21 cellular contexts compared by ENCODE assay signal in the genomic region with DNA sequence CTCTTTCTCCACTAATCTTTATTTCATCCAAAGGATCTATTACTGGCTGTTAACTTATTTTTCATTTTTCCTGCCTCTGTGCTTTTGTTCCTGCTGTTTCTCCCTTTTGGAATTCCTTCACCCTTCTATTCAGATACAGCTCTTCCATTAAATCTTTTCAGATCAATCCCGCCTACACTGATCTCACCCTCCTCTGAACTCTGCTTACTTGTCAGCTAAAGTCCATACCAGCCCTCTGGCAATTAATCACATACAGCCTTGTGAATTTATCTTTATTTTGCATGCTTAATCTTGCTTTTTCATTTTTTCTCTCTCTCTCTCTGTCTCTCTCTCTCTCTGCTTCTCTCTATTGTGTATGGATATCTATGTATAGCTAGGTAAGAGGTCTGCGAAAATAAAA.
"Had no signal": no experiment of that assay in that cellular context is flagged by ENCODE, and none has a peak within 500 bp of the region (broad histone marks: within the 10 kb centered on the region; RNA-seq: fewer than 3 reads in every experiment).

No MANE protein-coding gene starts in this region.

- H3K9me3 Mint-ChIP-seq: dendritic cell treated with granulocyte-macrophage colony-stimulating factor and Interleukin-4, amounts not matched to agents 40 ng/mL and 50 ng/mL, for 4 days; effector memory CD8-positive, alpha-beta T cell; immature natural killer cell; naive B cell; nephron progenitor cell had no signal

- H3K27me3 ChIP-seq: esophagus squamous epithelium, gastroesophageal sphincter, sigmoid colon, tibial artery, upper lobe of right lung, vagina had no signal

- FAIRE-seq: colon, keratinocyte had no signal

- H3K4me3 ChIP-seq: esophagus squamous epithelium, gastroesophageal sphincter, left ventricle myocardium inferior, lung, sigmoid colon, skin epidermis, tibial artery, upper lobe of right lung, vagina had no signal

- ATAC-seq: effector memory CD8-positive, alpha-beta T cell; gastroesophageal sphincter; stimulated activated naive CD8-positive, alpha-beta T cell treated with anti-CD3 and anti-CD28 coated beads, Interleukin-15, Interleukin-2, amounts not matched to agents 100 U/mL and 50 U/mL, for 24 hours; upper lobe of right lung had no signal

- H3K9me3 ChIP-seq: esophagus squamous epithelium, gastroesophageal sphincter, left ventricle myocardium inferior, sigmoid colon, tibial artery, upper lobe of right lung, vagina had no signal

- H3K27ac ChIP-seq: esophagus squamous epithelium, gastroesophageal sphincter, left ventricle myocardium inferior, sigmoid colon, skin epidermis, tibial artery, upper lobe of right lung, vagina had no signal

- H3K4me3 Mint-ChIP-seq: dendritic cell treated with granulocyte-macrophage colony-stimulating factor and Interleukin-4, amounts not matched to agents 40 ng/mL and 50 ng/mL, for 4 days; effector memory CD8-positive, alpha-beta T cell; immature natural killer cell; naive B cell; nephron progenitor cell had no signal

- H3K4me1 Mint-ChIP-seq: nephron progenitor cell had no signal

- H3K27ac Mint-ChIP-seq: dendritic cell treated with granulocyte-macrophage colony-stimulating factor and Interleukin-4, amounts not matched to agents 40 ng/mL and 50 ng/mL, for 4 days; effector memory CD8-positive, alpha-beta T cell; immature natural killer cell; nephron progenitor cell had no signal

- H3K4me1 ChIP-seq: esophagus squamous epithelium, gastroesophageal sphincter, sigmoid colon, tibial artery, upper lobe of right lung, vagina had no signal

- H3K36me3 ChIP-seq: sigmoid colon, upper lobe of right lung, vagina had no signal

- H3K36me3 Mint-ChIP-seq: naive B cell had no signal

- DNase-seq: effector memory CD8-positive, alpha-beta T cell; esophagus squamous epithelium; foreskin fibroblast; glutamatergic neuron; immature natural killer cell; left ventricle myocardium inferior; mesenchymal stem cell; naive B cell; nephron progenitor cell; sigmoid colon; stimulated activated CD4-positive, alpha-beta T cell treated with anti-CD3 and anti-CD28 coated beads, Interleukin-12 subunit alpha, Interleukin-12 subunit beta, amount 100 ng/mL, for 4 hours; stimulated activated naive CD8-positive, alpha-beta T cell treated with anti-CD3 and anti-CD28 coated beads, Interleukin-15, Interleukin-2, amounts not matched to agents 100 U/mL and 50 U/mL, for 24 hours; tibial artery; upper lobe of right lung had no signal
